8 cellular contexts compared by ENCODE assay signal in genomic region chr2:86764661-86765307, GRCh38. TPM values are rescaled to one million over a fixed set of nuclear protein-coding genes. Genes with fewer than 3 reads are reported as not detected.
DNase-seq lines count a peak whose midpoint lies in the region; ATAC-seq, FAIRE-seq and TF ChIP-seq lines count a peak whose summit lies in the region.

No MANE protein-coding gene starts in this region.

- peaks cover 5% of the 10 kb centered on the region for H3K79me2 ChIP-seq in HepG2 (ENCODE audit: insufficient read depth, low read length)

- FAIRE-seq in A549 (lab: Jason Lieb, UNC) (peak; percentile 79), HepG2 (lab: Jason Lieb, UNC) (peak; percentile 77)

- TF ChIP-seq RAD21 in A549 (conservative IDR thresholded peaks at IDR 0.05 in 1 of 2, IDR thresholded peaks at IDR 0.05 in 1 of 2) (peak; percentile 74 to 79), HepG2 (CRISPR knock-in tag; IDR thresholded peaks at IDR 0.05) (peak; percentile 72)

- H3K4me1 ChIP-seq in A549: no peaks in the 10 kb centered on the region
- H3K4me1 ChIP-seq in Panc1 (ENCODE audit: control insufficient read depth, insufficient read depth, low read length): 0 out of 2 replicates have a peak, but pooled peaks cover 3% of the 10 kb centered on the region
- H3K4me1 ChIP-seq in HepG2 (ENCODE audit: insufficient read depth, low read length): no peaks in the 10 kb centered on the region
- H3K4me1 ChIP-seq in upper lobe of left lung: peaks cover 0 to 5% (median 0%) of the 10 kb centered on the region in 4 donors

- BruUV-seq in Panc1 (replicated peaks; lab: Mats Ljungman, UMichigan) (no TSS peak), HepG2 (replicated peaks; lab: Mats Ljungman, UMichigan) (no TSS peak)

- intact Hi-C loops in Panc1 (cut with micrococcal nuclease; ENCODE audit: unreplicated experiment): no loop called here
- intact Hi-C loops in HepG2 (cut with micrococcal nuclease; ENCODE audit: unreplicated experiment): loop anchor here (1.0 to 5.0 kb wide), 2 partner anchors 43 to 246 kb away; no protein-coding TSS in a partner anchor

- POLR2A ChIA-PET in A549 (lab: Yijun Ruan, JAX): no interaction called here
- POLR2A ChIA-PET in Panc1 (lab: Charles Lee): interaction anchor here (0.6 kb wide), 1 partner anchor 87 kb away, joined by 6 read pairs; no protein-coding TSS in a partner anchor
- POLR2A ChIA-PET in HepG2 (lab: Yijun Ruan, JAX): no interaction called here

- H3K4me3 ChIP-seq in A549: no peak overlapping the region
- no peak overlapping the region for H3K4me3 ChIP-seq in Panc1 (ENCODE audit: low read depth in 2 of 2, low read length in 2 of 2)
- H3K4me3 ChIP-seq in HepG2 (replicated peaks in 1 of 3; ENCODE audit: insufficient read depth in 1 of 3, low read depth in 2 of 3, low read length in 3 of 3): no peak overlapping the region
- H3K4me3 ChIP-seq in upper lobe of left lung: no peak overlapping the region

- ATAC-seq in A549 (peak; percentile 71 to 90; a peak in 5 of 6 replicates), HG03432 (IDR thresholded peaks at IDR 0.05; ENCODE audit: unreplicated experiment) (peak; percentile 72), Panc1 (peak; percentile 84), HepG2 (peak; percentile 89), upper lobe of left lung (ENCODE audit: low FRiP score in 2 of 2) (peak in 1 of 2 donors; percentile 64)

- H3K27me3 Mint-ChIP-seq in chondrocyte (ENCODE audit: low read depth): no peaks in the 10 kb centered on the region

- H3K27ac ChIP-seq in A549 (no peak overlapping the region), Panc1 (ENCODE audit: low read length) (no peak overlapping the region), HepG2 (ENCODE audit: extremely low read length, insufficient read depth, low read length) (no peak overlapping the region), upper lobe of left lung (no peak overlapping the region)

- no peak overlapping the region for H2AFZ ChIP-seq in HepG2 (ENCODE audit: low read length)

- peaks cover 4% of the 10 kb centered on the region for H3K36me3 ChIP-seq in Panc1 (ENCODE audit: control insufficient read depth, insufficient read depth, low read length)
- H3K36me3 ChIP-seq in HepG2 (replicated peaks in 1 of 2; ENCODE audit: control insufficient read depth in 1 of 2, insufficient read depth in 2 of 2, low read length in 2 of 2): peaks cover 17 to 53% of the 10 kb centered on the region in 2 experiments
- peaks cover 3 to 25% (median 10%) of the 10 kb centered on the region in 4 donors for H3K36me3 ChIP-seq in upper lobe of left lung

- H3K9me3 ChIP-seq in A549 (no peaks in the 10 kb centered on the region), Panc1 (ENCODE audit: control insufficient read depth, insufficient read depth, low read depth, low read length) (no peaks in the 10 kb centered on the region), HepG2 (ENCODE audit: low read length) (no peaks in the 10 kb centered on the region), upper lobe of left lung (no peaks in the 10 kb centered on the region)

- TF ChIP-seq EP300 in A549 (IDR thresholded peaks at IDR 0.05) (no peak), HepG2 (IDR thresholded peaks at IDR 0.05; ENCODE audit: low read depth in 2 of 2, low read length in 2 of 2) (no peak), HepG2 (CRISPR knock-in tag; IDR thresholded peaks at IDR 0.05; ENCODE audit: borderline replicate concordance) (no peak), upper lobe of left lung (IDR thresholded peaks at IDR 0.05) (no peak)

- H3K9me3 Mint-ChIP-seq in chondrocyte (ENCODE audit: low read depth): no peaks in the 10 kb centered on the region

- no peak overlapping the region for H3K4me3 Mint-ChIP-seq in chondrocyte (ENCODE audit: unreplicated experiment)

- peaks cover 3% of the 10 kb centered on the region for H3K36me3 Mint-ChIP-seq in chondrocyte (ENCODE audit: low read depth)

- H3K27ac Mint-ChIP-seq in chondrocyte (ENCODE audit: unreplicated experiment): no peak overlapping the region

- 33% methylated on average over 4 of the region's 4 CpGs for WGBS in A549 (ENCODE audit: missing lambda C conversion rate)
- 68% methylated on average over 4 of the region's 4 CpGs for WGBS in HepG2 (ENCODE audit: low lambda C conversion rate)
- WGBS in upper lobe of left lung, 2 donors: 72 to 80% methylated on average over 4 of the region's 4 CpGs

- peak; percentile 82 for TF ChIP-seq CTCF in A549 (IDR thresholded peaks at IDR 0.05)
- TF ChIP-seq CTCF in Panc1 (IDR thresholded peaks at IDR 0.05): peak; percentile 77
- peak; percentile 86 for TF ChIP-seq CTCF in chondrocyte (IDR thresholded peaks at IDR 0.05)
- TF ChIP-seq CTCF in HepG2 (CRISPR knock-in tag; IDR thresholded peaks at IDR 0.05): peak; percentile 76
- peak; percentile 22 to 64 (median 56) for TF ChIP-seq CTCF in upper lobe of left lung (IDR thresholded peaks at IDR 0.05)

- no peak overlapping the region for H3K9ac ChIP-seq in HepG2 (ENCODE audit: insufficient read depth, low read depth, low read length)

- peaks cover 5% of the 10 kb centered on the region for H3K4me1 Mint-ChIP-seq in chondrocyte (ENCODE audit: low read depth)

- DNase-seq in A549 (ENCODE audit: low read depth in 1 of 2, low spot score in 1 of 2): peak; percentile 55 to 68
- peak; percentile 11 for DNase-seq in GF-D8 (lab: John Stamatoyannopoulos, UW)
- peak; percentile 28 for DNase-seq in Panc1 (ENCODE audit: low read depth, low spot score)
- no peak for DNase-seq in chondrocyte (ENCODE audit: low spot score)
- peak; percentile 43 for DNase-seq in HepG2 (ENCODE audit: low spot score)
- no peak for DNase-seq in upper lobe of left lung
- no peak for DNase-seq in NCI-H2029 treated with DMSO at 0.1 percent for 48 hours (lab: John Stamatoyannopoulos, UW)

- H3K4me2 ChIP-seq in A549: no peak overlapping the region
- no peak overlapping the region for H3K4me2 ChIP-seq in HepG2 (ENCODE audit: low read depth, low read length)

- in situ Hi-C loops in Panc1 (cut with HindIII; ENCODE audit: low pct_unique_long_range_greater_than_20kb, low sequenced_read_pairs): no loop called here
- in situ Hi-C loops in HepG2 (cut with HindIII; ENCODE audit: extremely low pct_ligation_motif_present, low pct_unique_long_range_greater_than_20kb): no loop called here

- no peaks in the 10 kb centered on the region for H3K27me3 ChIP-seq in Panc1 (ENCODE audit: control insufficient read depth, insufficient read depth, low read length)
- H3K27me3 ChIP-seq in HepG2 (ENCODE audit: control insufficient read depth in 1 of 2, insufficient read depth in 2 of 2, low read length in 2 of 2): no peaks in the 10 kb centered on the region
- H3K27me3 ChIP-seq in upper lobe of left lung: no peaks in the 10 kb centered on the region

- no peak for TF ChIP-seq POLR2A in A549 (IDR thresholded peaks at IDR 0.05; ENCODE audit: low read length)
- no peak for TF ChIP-seq POLR2A in HepG2 (IDR thresholded peaks at IDR 0.05; ENCODE audit: insufficient read depth in 1 of 2, low read depth in 2 of 2, low read length in 2 of 2)
- no peak for TF ChIP-seq POLR2A in upper lobe of left lung (IDR thresholded peaks at IDR 0.05)

- CTCF ChIA-PET in A549 (lab: Yijun Ruan, JAX): interaction anchor here (0.7 to 6.7 kb wide), 18 partner anchors 8 to 368 kb away, joined by 3 to 51 read pairs (median 4); no protein-coding TSS in a partner anchor
- CTCF ChIA-PET in Panc1 (lab: Charles Lee): no interaction called here
- CTCF ChIA-PET in HepG2 (lab: Yijun Ruan, JAX; ENCODE audit: low intra/inter-chr PET ratio, low total read pairs): no interaction called here

- peaks cover 6% of the 10 kb centered on the region; the same call in 1 of the 2 replicates for H4K20me1 ChIP-seq in HepG2 (ENCODE audit: insufficient read depth, low read length)

RNA-seq across cellular contexts. Expression of gene CD8A, which starts 25.9 kb away (rescaled TPM):
- polyA plus RNA-seq in A549 (2011; rRNA removed) (0.29 and 0.40 TPM in 2 replicates), A549 (2017; fragmentation: RNase III; extraction: RNeasy Plus Mini Kit Qiagen cat#74134 plus additional on column Dnase treatment) (0.10 to 0.25 TPM (median 0.22 TPM) in 3 replicates), HepG2 (2011; rRNA removed) (0.09 TPM in 2 replicates)
- polyA plus RNA-seq in A549 (2012; cell fraction: cytosol; rRNA removed): 0.06 and 0.07 TPM in 2 replicates
- polyA plus RNA-seq in A549 (2012; cell fraction: nucleus; rRNA removed): 0.07 and 0.12 TPM in 2 replicates
- polyA minus RNA-seq in A549 (2011; rRNA and poly(A)+ RNA removed): 0.08 and 0.24 TPM in 2 replicates
- total RNA-seq in Panc1 (2021; ENCODE audit: unreplicated experiment) (0.41 TPM), chondrocyte (not detected in 3 replicates), HepG2 (2016; rRNA removed; fragmentation: Illumina TruSeq; extraction: Trizol) (not detected in 2 replicates), upper lobe of left lung (1 to 10 TPM; 4.1 to 5.6 (median 4.7) TPM)
- polyA plus RNA-seq in Panc1 (2012; ENCODE audit: insufficient read length): 0.57 TPM
- not detected in 2 replicates for total RNA-seq in HepG2 (2016; cell fraction: cytosol; rRNA removed; fragmentation: Illumina TruSeq; extraction: Trizol; ENCODE audit: low read depth)
- 0.10 TPM in 1 of 2 replicates, not detected in the other for total RNA-seq in HepG2 (2016; cell fraction: insoluble cytoplasmic fraction; rRNA removed; fragmentation: Illumina TruSeq; extraction: Trizol)
- total RNA-seq in HepG2 (2016; cell fraction: membrane; rRNA removed; fragmentation: Illumina TruSeq; extraction: Trizol): 0.06 TPM in 1 of 2 replicates, not detected in the other
- not detected in 2 replicates for total RNA-seq in HepG2 (2016; cell fraction: nucleus; rRNA removed; fragmentation: Illumina TruSeq; extraction: Trizol)
- polyA plus RNA-seq in HepG2 (2011; cell fraction: cytosol; rRNA removed): 0.05 and 0.09 TPM in 2 replicates
- polyA plus RNA-seq in HepG2 (2011; cell fraction: nucleus; rRNA removed): 0.09 and 0.13 TPM in 2 replicates
- 0.04 and 0.23 TPM in 2 replicates for polyA plus RNA-seq in HepG2 (2012)
- polyA plus RNA-seq in HepG2 (2016; cell fraction: cytosol; fragmentation: Illumina TruSeq; extraction: Trizol; ENCODE audit: low read depth): not detected in 2 replicates
- 0.10 TPM in 1 of 2 replicates, not detected in the other for polyA plus RNA-seq in HepG2 (2016; cell fraction: insoluble cytoplasmic fraction; fragmentation: Illumina TruSeq; extraction: Trizol; ENCODE audit: low read depth)
- not detected in 2 replicates for polyA plus RNA-seq in HepG2 (2016; cell fraction: membrane; fragmentation: Illumina TruSeq; extraction: Trizol; ENCODE audit: low read depth)
- polyA plus RNA-seq in HepG2 (2016; cell fraction: nucleus; fragmentation: Illumina TruSeq; extraction: Trizol; ENCODE audit: insufficient read depth, low read depth): not detected in 2 replicates
- polyA minus RNA-seq in HepG2 (2011; rRNA and poly(A)+ RNA removed; ENCODE audit: low replicate concordance): not detected in 2 replicates
- not detected in 2 replicates for polyA minus RNA-seq in HepG2 (2011; cell fraction: cytosol; rRNA and poly(A)+ RNA removed)
- not detected in 2 replicates for polyA minus RNA-seq in HepG2 (2011; cell fraction: nucleus; rRNA and poly(A)+ RNA removed)

RNA-seq across cellular contexts. Expression of gene RMND5A, which starts 44.7 kb away (rescaled TPM):
- polyA plus RNA-seq in A549 (2011; rRNA removed) (28.0 and 32.6 TPM in 2 replicates), A549 (2017; fragmentation: RNase III; extraction: RNeasy Plus Mini Kit Qiagen cat#74134 plus additional on column Dnase treatment) (9.9 to 10.5 TPM (median 10.3 TPM) in 3 replicates), HepG2 (2011; rRNA removed) (27.3 and 31.0 TPM in 2 replicates)
- polyA plus RNA-seq in A549 (2012; cell fraction: cytosol; rRNA removed): 7.2 and 8.4 TPM in 2 replicates
- polyA plus RNA-seq in A549 (2012; cell fraction: nucleus; rRNA removed): 3.4 and 7.1 TPM in 2 replicates
- 44.0 and 50.7 TPM in 2 replicates for polyA minus RNA-seq in A549 (2011; rRNA and poly(A)+ RNA removed)
- total RNA-seq in Panc1 (2021; ENCODE audit: unreplicated experiment) (42.8 TPM), chondrocyte (23.1 to 27.6 TPM (median 24.0 TPM) in 3 replicates), HepG2 (2016; rRNA removed; fragmentation: Illumina TruSeq; extraction: Trizol) (66.4 and 108 TPM in 2 replicates), upper lobe of left lung (10 to 100 TPM; 19.9 to 55.3 (median 26.5) TPM)
- polyA plus RNA-seq in Panc1 (2012; ENCODE audit: insufficient read length): 15.1 TPM
- 6.8 and 8.0 TPM in 2 replicates for total RNA-seq in HepG2 (2016; cell fraction: cytosol; rRNA removed; fragmentation: Illumina TruSeq; extraction: Trizol; ENCODE audit: low read depth)
- 66.9 and 102 TPM in 2 replicates for total RNA-seq in HepG2 (2016; cell fraction: insoluble cytoplasmic fraction; rRNA removed; fragmentation: Illumina TruSeq; extraction: Trizol)
- total RNA-seq in HepG2 (2016; cell fraction: membrane; rRNA removed; fragmentation: Illumina TruSeq; extraction: Trizol): 26.4 and 27.1 TPM in 2 replicates
- total RNA-seq in HepG2 (2016; cell fraction: nucleus; rRNA removed; fragmentation: Illumina TruSeq; extraction: Trizol): 37.8 and 39.3 TPM in 2 replicates
- 23.0 and 32.3 TPM in 2 replicates for polyA plus RNA-seq in HepG2 (2011; cell fraction: cytosol; rRNA removed)
- polyA plus RNA-seq in HepG2 (2011; cell fraction: nucleus; rRNA removed): 13.2 and 16.8 TPM in 2 replicates
- 32.6 and 37.2 TPM in 2 replicates for polyA plus RNA-seq in HepG2 (2012)
- 2.5 and 3.5 TPM in 2 replicates for polyA plus RNA-seq in HepG2 (2016; cell fraction: cytosol; fragmentation: Illumina TruSeq; extraction: Trizol; ENCODE audit: low read depth)
- polyA plus RNA-seq in HepG2 (2016; cell fraction: insoluble cytoplasmic fraction; fragmentation: Illumina TruSeq; extraction: Trizol; ENCODE audit: low read depth): 62.4 and 63.9 TPM in 2 replicates
- polyA plus RNA-seq in HepG2 (2016; cell fraction: membrane; fragmentation: Illumina TruSeq; extraction: Trizol; ENCODE audit: low read depth): 11.9 and 14.5 TPM in 2 replicates
- 27.7 and 40.2 TPM in 2 replicates for polyA plus RNA-seq in HepG2 (2016; cell fraction: nucleus; fragmentation: Illumina TruSeq; extraction: Trizol; ENCODE audit: insufficient read depth, low read depth)
- 70.4 and 98.0 TPM in 2 replicates for polyA minus RNA-seq in HepG2 (2011; rRNA and poly(A)+ RNA removed; ENCODE audit: low replicate concordance)
- 69.4 and 79.3 TPM in 2 replicates for polyA minus RNA-seq in HepG2 (2011; cell fraction: cytosol; rRNA and poly(A)+ RNA removed)
- 46.7 and 61.4 TPM in 2 replicates for polyA minus RNA-seq in HepG2 (2011; cell fraction: nucleus; rRNA and poly(A)+ RNA removed)

Comparison
In these comparisons a context has a peak if more than half of its experiments do, and no peak if none do; other contexts are left out.
1. DNase-seq: peak in A549 (2 of 2), GF-D8 (single experiment), Panc1 (single experiment) and HepG2 (single experiment); none in chondrocyte (single experiment), upper lobe of left lung (0 of 2) and NCI-H2029 treated with DMSO at 0.1 percent for 48 hours (single experiment).
2. Of the 38 proteins assayed by ChIP-seq in both HepG2 and A549: peak only in HepG2: none; only in A549: USF2; in both: CTCF, RAD21 and SMC3; in neither: 33; mixed calls (peak in some experiments, not most) for 1.
3. Peak in every context shown above with its lines, with median percentiles within 50 percentile points of each other: CTCF ChIP-seq.